8 cellular contexts compared by ENCODE assay signal in genomic region chr1:35708179-35708891, GRCh38. TPM values are rescaled to one million over a fixed set of nuclear protein-coding genes. Genes with fewer than 3 reads are reported as not detected.
DNase-seq lines count a peak whose midpoint lies in the region; ATAC-seq lines count a peak whose summit lies in the region.

No MANE protein-coding gene starts in this region.

- H3K4me1 Mint-ChIP-seq in CD4-positive, alpha-beta memory T cell = peaks cover 13 to 21% (median 18%) of the 10 kb centered on the region in 4 donors
- peaks cover 16% of the 10 kb centered on the region for H3K4me1 Mint-ChIP-seq in activated naive CD4-positive, alpha-beta T cell treated with anti-CD3 and anti-CD28 coated beads, Interleukin-2, amount 10 ng/mL, durations not matched to agents 7 days and 5 days

- peak overlapping the region in 1 of 7 donors; percentile 19 for H3K27ac Mint-ChIP-seq in CD4-positive, alpha-beta memory T cell
- no peak overlapping the region for H3K27ac Mint-ChIP-seq in activated naive CD4-positive, alpha-beta T cell treated with anti-CD3 and anti-CD28 coated beads, Interleukin-2, amount 10 ng/mL, durations not matched to agents 7 days and 5 days

- peaks cover 24% of the 10 kb centered on the region in 2 donors for H3K27me3 Mint-ChIP-seq in CD4-positive, alpha-beta memory T cell
- peaks cover 71% of the 10 kb centered on the region for H3K27me3 Mint-ChIP-seq in activated naive CD4-positive, alpha-beta T cell treated with anti-CD3 and anti-CD28 coated beads, Interleukin-2, amount 10 ng/mL, durations not matched to agents 7 days and 5 days

- no peaks in the 10 kb centered on the region for H3K9me3 ChIP-seq in CD4-positive, alpha-beta memory T cell (ENCODE audit: control insufficient read depth in 1 of 2, low read length in 2 of 2)
- no peaks in the 10 kb centered on the region for H3K9me3 ChIP-seq in iPS-15b (ENCODE audit: control insufficient read depth, insufficient read depth, low read length)

- POLR2A ChIA-PET in CD4-positive, alpha-beta memory T cell (lab: Charles Lee; ENCODE audit: partially characterized antibody) = interaction anchor here (1.4 kb wide), 1 partner anchor 61 kb away, joined by 5 read pairs; the partner anchor contains the start of gene CLSPN

- peaks cover 4% of the 10 kb centered on the region for H3K27me3 ChIP-seq in CD4-positive, alpha-beta memory T cell (ENCODE audit: insufficient read depth, low read length)
- peaks cover 43% of the 10 kb centered on the region for H3K27me3 ChIP-seq in iPS-15b (ENCODE audit: control insufficient read depth, insufficient read depth, low read length)

- CTCF ChIA-PET in CD4-positive, alpha-beta memory T cell (lab: Charles Lee; ENCODE audit: partially characterized antibody) = interaction anchor here (0.6 to 1.3 kb wide), 2 partner anchors 20 to 62 kb away, joined by 3 read pairs; no protein-coding TSS in a partner anchor
- CTCF ChIA-PET in activated naive CD4-positive, alpha-beta T cell treated with anti-CD3 and anti-CD28 coated beads, Interleukin-2, amount 10 ng/mL, durations not matched to agents 7 days and 5 days (lab: Charles Lee) = no interaction called here

- H3K4me3 ChIP-seq in CD4-positive, alpha-beta memory T cell (ENCODE audit: low read length in 2 of 2) = peak overlapping the region in 1 of 2 donors; percentile 42
- H3K4me3 ChIP-seq in iPS-15b (ENCODE audit: low read depth, low read length) = peak overlapping the region; percentile 71

- ATAC-seq in HG03439 (IDR thresholded peaks at IDR 0.05; ENCODE audit: unreplicated experiment) (no peak), HG03565 (IDR thresholded peaks at IDR 0.05; ENCODE audit: unreplicated experiment) (no peak), GM21786 (IDR thresholded peaks at IDR 0.05; ENCODE audit: unreplicated experiment) (no peak)

- no peaks in the 10 kb centered on the region for H3K36me3 Mint-ChIP-seq in CD4-positive, alpha-beta memory T cell
- H3K36me3 Mint-ChIP-seq in activated naive CD4-positive, alpha-beta T cell treated with anti-CD3 and anti-CD28 coated beads, Interleukin-2, amount 10 ng/mL, durations not matched to agents 7 days and 5 days = no peaks in the 10 kb centered on the region

- no peak overlapping the region for H3K9ac ChIP-seq in iPS-15b (ENCODE audit: low read depth, low read length)

- DNase-seq in CD4-positive, alpha-beta memory T cell = no peak
- peak; percentile 96 for DNase-seq in NCI-H1105 treated with DMSO at 0.1 percent for 48 hours (lab: John Stamatoyannopoulos, UW)
- DNase-seq in activated naive CD4-positive, alpha-beta T cell treated with anti-CD3 and anti-CD28 coated beads, Interleukin-2, amount 10 ng/mL, durations not matched to agents 7 days and 5 days = no peak
- peak; percentile 35 for DNase-seq in stimulated activated CD8-positive, alpha-beta memory T cell treated with anti-CD3 and anti-CD28 coated beads, Interleukin-4, amount 100 ng/mL, for 48 hours

- H3K4me3 Mint-ChIP-seq in CD4-positive, alpha-beta memory T cell = peak overlapping the region; percentile 69 to 81 (median 75)
- peak overlapping the region; percentile 58 for H3K4me3 Mint-ChIP-seq in activated naive CD4-positive, alpha-beta T cell treated with anti-CD3 and anti-CD28 coated beads, Interleukin-2, amount 10 ng/mL, durations not matched to agents 7 days and 5 days

- H3K9me3 Mint-ChIP-seq in CD4-positive, alpha-beta memory T cell = no peaks in the 10 kb centered on the region
- no peaks in the 10 kb centered on the region for H3K9me3 Mint-ChIP-seq in activated naive CD4-positive, alpha-beta T cell treated with anti-CD3 and anti-CD28 coated beads, Interleukin-2, amount 10 ng/mL, durations not matched to agents 7 days and 5 days

- no peak overlapping the region for H3K27ac ChIP-seq in CD4-positive, alpha-beta memory T cell (ENCODE audit: low read depth, low read length)

- intact Hi-C loops in CD4-positive, alpha-beta memory T cell (cut with micrococcal nuclease) = no loop called here

- peaks cover 7% of the 10 kb centered on the region for H3K4me1 ChIP-seq in CD4-positive, alpha-beta memory T cell (ENCODE audit: insufficient read depth, low read length)
- H3K4me1 ChIP-seq in iPS-15b (ENCODE audit: control insufficient read depth, insufficient read depth, low read length) = peaks cover 6% of the 10 kb centered on the region

- H3K36me3 ChIP-seq in CD4-positive, alpha-beta memory T cell (ENCODE audit: insufficient read depth, low read length) = no peaks in the 10 kb centered on the region
- no peaks in the 10 kb centered on the region for H3K36me3 ChIP-seq in iPS-15b (ENCODE audit: control insufficient read depth, insufficient read depth, low read length)

RNA-seq across cellular contexts. Expression of gene C1orf216, which starts 10.3 kb away (rescaled TPM):
- total RNA-seq in CD4-positive, alpha-beta memory T cell = 10 to 100 TPM in 1 of 2 experiments, 1 to 10 TPM in 1; 8.5 to 10.8 TPM
- 10 to 100 TPM; 13.8 to 15.2 TPM for polyA plus RNA-seq in CD4-positive, alpha-beta memory T cell

Comparison
In these comparisons a context has a peak if more than half of its experiments do, and no peak if none do; other contexts are left out.
1. DNase-seq: peak in NCI-H1105 treated with DMSO at 0.1 percent for 48 hours (single experiment) and stimulated activated CD8-positive, alpha-beta memory T cell treated with anti-CD3 and anti-CD28 coated beads, Interleukin-4, amount 100 ng/mL, for 48 hours (single experiment); none in CD4-positive, alpha-beta memory T cell (0 of 5) and activated naive CD4-positive, alpha-beta T cell treated with anti-CD3 and anti-CD28 coated beads, Interleukin-2, amount 10 ng/mL, durations not matched to agents 7 days and 5 days (single experiment).